20 cellular contexts compared by ENCODE assay signal in the genomic region with DNA sequence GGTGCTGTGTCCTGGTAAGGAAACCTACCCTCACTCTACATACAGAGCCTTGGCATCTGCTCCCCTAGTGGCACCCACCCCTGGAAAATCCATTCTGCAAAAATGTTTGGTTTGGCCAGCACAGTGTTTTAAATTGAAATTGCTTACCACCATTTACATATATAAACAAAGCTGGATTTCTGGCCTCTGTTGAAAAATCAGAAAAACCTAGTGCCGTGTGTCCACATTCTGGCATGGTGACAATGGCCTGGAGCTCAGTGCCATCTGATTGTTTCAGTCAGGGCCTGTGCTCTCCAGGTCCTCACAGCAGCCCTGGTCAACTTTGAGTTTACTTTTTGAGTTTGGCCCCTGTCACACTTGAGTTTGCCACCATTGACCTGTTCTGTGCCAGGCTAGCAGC. TPM values are rescaled to one million over a fixed set of nuclear protein-coding genes. Genes with fewer than 3 reads are reported as not detected.
A peak's percentile ranks its signal among the peaks of the same experiment; 100 is the strongest.
DNase-seq lines count a peak whose midpoint lies in the region; ATAC-seq and TF ChIP-seq lines count a peak whose summit lies in the region.
"Had no signal": no experiment of that assay in that cellular context is flagged by ENCODE, and none has a peak within 500 bp of the region (broad histone marks: within the 10 kb centered on the region; RNA-seq: fewer than 3 reads in every experiment).

No MANE protein-coding gene starts in this region.

- H3K4me3 Mint-ChIP-seq in CD4-positive, alpha-beta T cell = peak overlapping the region; percentile 7
- no peak overlapping the region for H3K4me3 Mint-ChIP-seq in activated CD8-positive, alpha-beta T cell treated with anti-CD3 and anti-CD28 coated beads for 36 hours

- WGBS in gastroesophageal sphincter (ENCODE audit: low coverage in 1 of 2), 2 donors = 56% methylated on average over 1 of the region's 1 CpG; no CpG with 5 or more reads in 1 of the 2 donors

- no peaks in the 10 kb centered on the region for H3K27me3 Mint-ChIP-seq in CD4-positive, alpha-beta T cell
- H3K27me3 Mint-ChIP-seq in activated CD8-positive, alpha-beta T cell treated with anti-CD3 and anti-CD28 coated beads for 36 hours = peaks cover 6% of the 10 kb centered on the region

- H3K4me1 Mint-ChIP-seq in CD4-positive, alpha-beta T cell (ENCODE audit: low read depth) = peaks cover 19% of the 10 kb centered on the region
- peaks cover 25% of the 10 kb centered on the region for H3K4me1 Mint-ChIP-seq in activated CD8-positive, alpha-beta T cell treated with anti-CD3 and anti-CD28 coated beads for 36 hours (ENCODE audit: low read depth)

- H3K9me3 ChIP-seq in CD4-positive, alpha-beta T cell (ENCODE audit: control insufficient read depth, low read length) = no peaks in the 10 kb centered on the region
- no peaks in the 10 kb centered on the region for H3K9me3 ChIP-seq in gastroesophageal sphincter
- H3K9me3 ChIP-seq: Caco-2, heart left ventricle, SJCRH30 had no signal

- TF ChIP-seq CTCF in CD4-positive, alpha-beta T cell (IDR thresholded peaks at IDR 0.05) = no peak
- no peak for TF ChIP-seq CTCF in RWPE1 (conservative IDR thresholded peaks at IDR 0.05; ENCODE audit: low read depth)
- no peak for TF ChIP-seq CTCF in gastroesophageal sphincter (IDR thresholded peaks at IDR 0.05)
- no peak for TF ChIP-seq CTCF in activated CD8-positive, alpha-beta T cell treated with anti-CD3 and anti-CD28 coated beads for 36 hours (IDR thresholded peaks at IDR 0.05)

- no peak overlapping the region for H3K27ac ChIP-seq in CD4-positive, alpha-beta T cell (ENCODE audit: low read depth, low read length)
- H3K27ac ChIP-seq in RWPE1 (peak overlapping the region; percentile 91), gastroesophageal sphincter (peak overlapping the region in 3 of 4 donors; percentile 89 to 96 (median 94)), rectal smooth muscle tissue (ENCODE audit: low read depth, low read length) (peak overlapping the region; percentile 85)
- H3K27ac ChIP-seq: SJCRH30 had no signal

- no peak overlapping the region for H3K9ac ChIP-seq in rectal smooth muscle tissue (ENCODE audit: low read length)

- no peaks in the 10 kb centered on the region for H3K36me3 Mint-ChIP-seq in CD4-positive, alpha-beta T cell (ENCODE audit: low read depth)
- no peaks in the 10 kb centered on the region for H3K36me3 Mint-ChIP-seq in activated CD8-positive, alpha-beta T cell treated with anti-CD3 and anti-CD28 coated beads for 36 hours (ENCODE audit: low read depth)
- H3K36me3 Mint-ChIP-seq: memory B cell had no signal

- peaks cover 0 to 56% (median 20%) of the 10 kb centered on the region in 3 donors for H3K4me1 ChIP-seq in gastroesophageal sphincter
- H3K4me1 ChIP-seq in rectal smooth muscle tissue (ENCODE audit: control insufficient read depth, insufficient read depth, low read length) = peaks cover 26% of the 10 kb centered on the region
- H3K4me1 ChIP-seq: SJCRH30 had no signal

- DNase-seq in CD4-positive, alpha-beta T cell = no peak
- no peak for DNase-seq in RWPE1 (ENCODE audit: low spot score)
- no peak for DNase-seq in activated CD8-positive, alpha-beta T cell treated with anti-CD3 and anti-CD28 coated beads for 36 hours
- DNase-seq in T-helper 2 cell = no peak
- DNase-seq: activated CD4-positive, alpha-beta T cell treated with anti-CD3 and anti-CD28 coated beads for 1 hour; heart left ventricle; NCI-H526 treated with DMSO at 0.1 percent for 48 hours; OCI-M1; SJCRH30; stimulated activated CD4-positive, alpha-beta T cell treated with anti-CD3 and anti-CD28 coated beads, Interleukin-15, amount 100 ng/mL, for 24 hours; stimulated activated naive B cell treated with anti-CD40 and anti-IgM and Interleukin-4, amounts not matched to agents 10 μg/mL and 1 μg/mL and 100 μg/mL, for 72 hours; T1000 had no signal

- CTCF ChIA-PET in CD4-positive, alpha-beta T cell (lab: Charles Lee) = interaction anchor here (0.6 kb wide), 1 partner anchor 173 kb away, joined by 4 read pairs; no protein-coding TSS in a partner anchor
- CTCF ChIA-PET in RWPE1 (lab: Yijun Ruan, JAX) = interaction anchor here (0.8 to 1.1 kb wide), 3 partner anchors 19 to 65 kb away, joined by 3 to 5 read pairs (median 3); no protein-coding TSS in a partner anchor
- CTCF ChIA-PET in activated CD8-positive, alpha-beta T cell treated with anti-CD3 and anti-CD28 coated beads for 36 hours (lab: Charles Lee) = interaction anchor here (0.9 to 7.0 kb wide), 6 partner anchors 9 to 68 kb away, joined by 3 to 46 read pairs (median 3); partner anchors contain the start of genes CRELD1 and IL17RE

- ATAC-seq in CD4-positive, alpha-beta T cell (ENCODE audit: poor library complexity) = no peak
- no peak for ATAC-seq in gastroesophageal sphincter
- ATAC-seq in GM18502 (IDR thresholded peaks at IDR 0.05; ENCODE audit: poor library complexity, unreplicated experiment) = no peak
- ATAC-seq in GM21717 (IDR thresholded peaks at IDR 0.05; ENCODE audit: unreplicated experiment) = no peak
- no peak for ATAC-seq in activated CD8-positive, alpha-beta T cell treated with anti-CD3 and anti-CD28 coated beads for 36 hours

- no peaks in the 10 kb centered on the region for H3K27me3 ChIP-seq in CD4-positive, alpha-beta T cell (ENCODE audit: control insufficient read depth, insufficient read depth, low read length)
- H3K27me3 ChIP-seq in gastroesophageal sphincter (no peaks in the 10 kb centered on the region), rectal smooth muscle tissue (ENCODE audit: control insufficient read depth, insufficient read depth, low read length) (no peaks in the 10 kb centered on the region)
- H3K27me3 ChIP-seq: heart left ventricle, SJCRH30 had no signal

- no peak for TF ChIP-seq EP300 in gastroesophageal sphincter (IDR thresholded peaks at IDR 0.05)

- TF ChIP-seq POLR2A in gastroesophageal sphincter (IDR thresholded peaks at IDR 0.05) = no peak

- POLR2A ChIA-PET in CD4-positive, alpha-beta T cell (lab: Charles Lee) = interaction anchor here (2.6 to 4.9 kb wide), 2 partner anchors 19 to 23 kb away, joined by 17 to 32 read pairs; partner anchors contain the start of genes CRELD1 and JAGN1
- POLR2A ChIA-PET in RWPE1 (lab: Yijun Ruan, JAX; ENCODE audit: low non-redundant PET) = no interaction called here
- POLR2A ChIA-PET in activated CD8-positive, alpha-beta T cell treated with anti-CD3 and anti-CD28 coated beads for 36 hours (lab: Charles Lee) = interaction anchor here (0.8 to 1.4 kb wide), 2 partner anchors 19 to 23 kb away, joined by 3 to 7 read pairs; no protein-coding TSS in a partner anchor

- no peak overlapping the region for H3K4me3 ChIP-seq in gastroesophageal sphincter
- no peak overlapping the region for H3K4me3 ChIP-seq in rectal smooth muscle tissue (ENCODE audit: low read length)

- no peak overlapping the region for H3K27ac Mint-ChIP-seq in CD4-positive, alpha-beta T cell
- H3K27ac Mint-ChIP-seq in activated CD8-positive, alpha-beta T cell treated with anti-CD3 and anti-CD28 coated beads for 36 hours = no peak overlapping the region
- H3K27ac Mint-ChIP-seq: memory B cell; stimulated activated naive B cell treated with anti-CD40 and anti-IgM and Interleukin-4, amounts not matched to agents 10 μg/mL and 1 μg/mL and 100 μg/mL, for 72 hours had no signal

- intact Hi-C loops in CD4-positive, alpha-beta T cell (cut with DNase I, micrococcal nuclease) = no loop called here
- intact Hi-C loops in activated CD8-positive, alpha-beta T cell treated with anti-CD3 and anti-CD28 coated beads for 36 hours (cut with micrococcal nuclease) = no loop called here

- H3K36me3 ChIP-seq in gastroesophageal sphincter (no peaks in the 10 kb centered on the region), rectal smooth muscle tissue (ENCODE audit: control insufficient read depth, insufficient read depth, low read length) (no peaks in the 10 kb centered on the region)
- H3K36me3 ChIP-seq: SJCRH30 had no signal

- no peaks in the 10 kb centered on the region for H3K9me3 Mint-ChIP-seq in CD4-positive, alpha-beta T cell
- no peaks in the 10 kb centered on the region for H3K9me3 Mint-ChIP-seq in activated CD8-positive, alpha-beta T cell treated with anti-CD3 and anti-CD28 coated beads for 36 hours
- H3K9me3 Mint-ChIP-seq: memory B cell; stimulated activated naive B cell treated with anti-CD40 and anti-IgM and Interleukin-4, amounts not matched to agents 10 μg/mL and 1 μg/mL and 100 μg/mL, for 72 hours had no signal

RNA-seq across cellular contexts. Expression of gene IL17RC, which starts 2.9 kb away (rescaled TPM):
- under 1 TPM; 0.42 to 0.88 TPM for total RNA-seq in CD4-positive, alpha-beta T cell
- total RNA-seq in gastroesophageal sphincter = 10 to 100 TPM; 31.0 to 64.0 (median 52.8) TPM
- under 1 TPM; 0.22 to 0.32 TPM for total RNA-seq in activated CD8-positive, alpha-beta T cell treated with anti-CD3 and anti-CD28 coated beads for 36 hours

RNA-seq across cellular contexts. Expression of gene IL17RE, which starts 11.4 kb away (rescaled TPM):
- 1 to 10 TPM; 1.4 to 1.6 TPM for total RNA-seq in CD4-positive, alpha-beta T cell
- total RNA-seq in gastroesophageal sphincter = under 1 TPM; 0.47 to 0.85 (median 0.79) TPM
- 1 to 10 TPM; 1.2 to 1.7 TPM for total RNA-seq in activated CD8-positive, alpha-beta T cell treated with anti-CD3 and anti-CD28 coated beads for 36 hours

RNA-seq across cellular contexts. Expression of gene CRELD1, which starts 19.6 kb away (rescaled TPM):
- total RNA-seq in CD4-positive, alpha-beta T cell = 10 to 100 TPM; 10.7 to 12.4 TPM
- total RNA-seq in gastroesophageal sphincter = 10 to 100 TPM; 54.3 to 80.0 (median 64.6) TPM
- 10 to 100 TPM in 1 of 2 experiments, 1 to 10 TPM in 1; 9.4 to 13.0 TPM for total RNA-seq in activated CD8-positive, alpha-beta T cell treated with anti-CD3 and anti-CD28 coated beads for 36 hours

RNA-seq across cellular contexts. Expression of gene JAGN1, which starts 23.6 kb away (rescaled TPM):
- 10 to 100 TPM; 14.4 to 15.1 TPM for total RNA-seq in CD4-positive, alpha-beta T cell
- 10 to 100 TPM; 23.4 to 39.3 (median 31.7) TPM for total RNA-seq in gastroesophageal sphincter
- total RNA-seq in activated CD8-positive, alpha-beta T cell treated with anti-CD3 and anti-CD28 coated beads for 36 hours = 10 to 100 TPM; 29.7 to 30.3 TPM

RNA-seq across cellular contexts. Expression of gene CIDEC, which starts 34.0 kb away (rescaled TPM):
- total RNA-seq in CD4-positive, alpha-beta T cell = not detected
- 10 to 100 TPM in 1 of 4 donors, 1 to 10 TPM in 1, under 1 TPM in 1, not detected in 1; 0.35 to 12.4 (median 1.6) TPM for total RNA-seq in gastroesophageal sphincter
- total RNA-seq in activated CD8-positive, alpha-beta T cell treated with anti-CD3 and anti-CD28 coated beads for 36 hours = not detected
- total RNA-seq: LHCN-M2, SJCRH30, urinary bladder had no signal

Comparison
In these comparisons a context has a peak if more than half of its experiments do, and no peak if none do; other contexts are left out.
1. RNA of gene IL17RC, which starts 2.9 kb away (total RNA-seq): 31.0 to 64.0 TPM in gastroesophageal sphincter; 0.42 to 0.88 TPM in CD4-positive, alpha-beta T cell and 0.22 to 0.32 TPM in activated CD8-positive, alpha-beta T cell treated with anti-CD3 and anti-CD28 coated beads for 36 hours; every median in the first group is over 10 times any median in the second.